Comparison of ENCODE assay signal across 8 cellular contexts in the genomic region with DNA sequence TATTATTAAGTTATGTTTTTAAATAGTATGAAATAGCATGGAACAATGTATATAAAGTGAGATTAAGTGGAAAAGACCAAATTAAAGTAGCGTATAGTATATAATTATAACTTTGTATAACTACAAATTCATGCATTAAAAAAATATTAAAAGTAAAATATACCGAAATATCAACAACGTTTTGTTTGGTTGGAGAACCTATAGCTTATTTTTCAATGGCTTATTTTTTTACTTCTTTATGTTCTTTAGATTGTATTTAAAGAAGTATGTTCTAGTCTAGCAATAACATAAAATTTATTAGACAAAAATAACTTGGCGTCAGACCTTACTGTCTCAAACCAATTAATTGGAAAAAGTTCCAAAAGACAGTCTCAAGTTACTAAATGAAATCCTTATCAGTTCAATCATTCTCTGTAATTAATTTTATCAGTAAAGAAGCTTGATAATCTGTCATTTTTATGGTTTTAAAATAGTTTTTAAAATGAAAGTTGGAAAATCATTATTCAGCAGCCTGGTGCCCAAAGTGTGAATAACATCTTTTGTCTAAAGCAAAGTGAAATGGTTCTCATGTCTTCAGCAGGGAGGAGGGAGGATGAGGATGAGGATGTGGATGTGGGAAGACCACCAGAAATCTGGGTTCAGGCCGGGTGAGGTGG. TPM values are rescaled to one million over a fixed set of nuclear protein-coding genes. Genes with fewer than 3 reads are reported as not detected.
DNase-seq lines count a peak whose midpoint lies in the region; ATAC-seq and TF ChIP-seq lines count a peak whose summit lies in the region.

No MANE protein-coding gene starts in this region.

- no peak for ATAC-seq in HG02763 (IDR thresholded peaks at IDR 0.05; ENCODE audit: unreplicated experiment)

- in situ Hi-C loops in astrocyte of the cerebellum (cut with HindIII; ENCODE audit: low sequenced_read_pairs) = no loop called here

- peak overlapping the region; percentile 50 for H3K4me3 ChIP-seq in HFF-Myc (replicated peaks; ENCODE audit: low read depth, low read length)
- H3K4me3 ChIP-seq in astrocyte of the cerebellum (ENCODE audit: low read depth, low read length) = peak overlapping the region; percentile 51

- DNase-seq in AG08396 (ENCODE audit: low spot score) (peak; percentile 34), HFF-Myc (ENCODE audit: extremely low read depth, low read depth) (no peak), astrocyte of the cerebellum (ENCODE audit: low read depth) (no peak), lung microvascular endothelial cell (ENCODE audit: low read depth in 2 of 2) (peak; percentile 17 to 48), germinal center (ENCODE audit: low spot score) (no peak), medulla oblongata (ENCODE audit: extremely low spot score) (no peak), iPS-NIHi7 (ENCODE audit: extremely low spot score) (no peak)

- TF ChIP-seq CTCF in HFF-Myc (IDR thresholded peaks at IDR 0.05; ENCODE audit: low read depth, low read length, missing control alignments) = no peak
- peak; percentile 13 for TF ChIP-seq CTCF in astrocyte of the cerebellum (IDR thresholded peaks at IDR 0.05; ENCODE audit: low read depth, low read length, missing control alignments)

RNA-seq across cellular contexts. Expression of a gene that starts 46.7 kb away (rescaled TPM):
- total RNA-seq in lung microvascular endothelial cell = 8.5 and 17.3 TPM in 2 replicates

Comparison
In these comparisons a context has a peak if more than half of its experiments do, and no peak if none do; other contexts are left out.
1. DNase-seq: peak in AG08396 (single experiment) and lung microvascular endothelial cell (2 of 2); none in HFF-Myc (single experiment), astrocyte of the cerebellum (single experiment), germinal center (single experiment), medulla oblongata (single experiment) and iPS-NIHi7 (single experiment).